8 cellular contexts compared by ENCODE assay signal in the genomic region with DNA sequence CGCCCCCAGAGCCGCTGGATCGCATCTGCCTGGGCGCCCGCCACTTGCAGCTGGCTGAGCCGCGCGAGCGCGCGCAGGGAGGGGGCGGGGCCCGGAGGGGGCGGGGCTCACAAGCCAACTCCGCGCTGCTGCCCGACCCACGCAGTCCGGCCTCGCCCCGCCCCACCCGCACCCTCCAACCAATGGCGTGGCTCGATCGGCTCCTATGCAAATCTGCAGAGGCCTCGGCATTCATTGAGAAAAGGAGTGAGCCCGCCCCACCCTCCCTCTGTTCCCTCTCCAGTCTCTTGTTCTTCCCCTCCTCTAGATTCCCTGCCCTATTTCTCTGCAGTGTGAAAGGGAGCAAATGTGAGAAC. TPM values are rescaled to one million over a fixed set of nuclear protein-coding genes. Genes with fewer than 3 reads are reported as not detected.
DNase-seq lines count a peak whose midpoint lies in the region; ATAC-seq and TF ChIP-seq lines count a peak whose summit lies in the region.

A gene (minus strand): TSS at position 27 of the 356 bp plus-strand sequence. CDS start 927 bp downstream, outside the sequence.

- H3K4me1 ChIP-seq in mucosa of descending colon (ENCODE audit: low read depth), result peaks cover 7% of the 10 kb centered on the region

- H3K4me3 ChIP-seq in AG10803 (ENCODE audit: low read length) (peak within 1 kb of the TSS; percentile 12; the same call in 1 of the 2 replicates), mucosa of descending colon (no peak within 1 kb of the TSS)

- TF ChIP-seq POLR2A in erythroblast (IDR thresholded peaks at IDR 0.05; ENCODE audit: low read length), result no peak

- peak; percentile 56 for ATAC-seq in HG02588 (IDR thresholded peaks at IDR 0.05; ENCODE audit: unreplicated experiment)
- ATAC-seq in mucosa of descending colon, result peak; percentile 99

- H3K9me3 ChIP-seq in mucosa of descending colon, result no peaks in the 10 kb centered on the region

- intact Hi-C loops in mucosa of descending colon (cut with DNase I, micrococcal nuclease), result no loop called here

- TF ChIP-seq CTCF in AG10803 (conservative IDR thresholded peaks at IDR 0.05; ENCODE audit: low read length) (no peak), mucosa of descending colon (IDR thresholded peaks at IDR 0.05) (no peak)

- peak; percentile 69 for DNase-seq in AG10803 (ENCODE audit: low read depth)
- DNase-seq in NCI-H748 (lab: John Stamatoyannopoulos, UW; ENCODE audit: unreplicated experiment), result peak; percentile 91
- DNase-seq in activated T-cell treated with anti-CD3 and anti-CD28 coated beads for 4 hours, result peak; percentile 29
- peak; percentile 77 to 81 for DNase-seq in erythroblast (lab: John Stamatoyannopoulos, UW)
- peak; percentile 79 to 83 (median 79) for DNase-seq in mucosa of descending colon
- DNase-seq in stimulated activated CD8-positive, alpha-beta memory T cell treated with anti-CD3 and anti-CD28 coated beads, Interleukin-7, amount 100 ng/mL, for 24 hours (ENCODE audit: low read depth), result peak; percentile 28
- DNase-seq in T1000 (lab: John Stamatoyannopoulos, UW), result no peak

- H3K36me3 ChIP-seq in mucosa of descending colon (ENCODE audit: low read depth), result no peaks in the 10 kb centered on the region

RNA-seq across cellular contexts. Expression of the gene that starts here (rescaled TPM):
- total RNA-seq in mucosa of descending colon, result 1 to 10 TPM in 1 of 3 donors, under 1 TPM in 2; 0.07 to 2.4 (median 0.09) TPM
